14 cellular contexts compared by ENCODE assay signal in the genomic region with DNA sequence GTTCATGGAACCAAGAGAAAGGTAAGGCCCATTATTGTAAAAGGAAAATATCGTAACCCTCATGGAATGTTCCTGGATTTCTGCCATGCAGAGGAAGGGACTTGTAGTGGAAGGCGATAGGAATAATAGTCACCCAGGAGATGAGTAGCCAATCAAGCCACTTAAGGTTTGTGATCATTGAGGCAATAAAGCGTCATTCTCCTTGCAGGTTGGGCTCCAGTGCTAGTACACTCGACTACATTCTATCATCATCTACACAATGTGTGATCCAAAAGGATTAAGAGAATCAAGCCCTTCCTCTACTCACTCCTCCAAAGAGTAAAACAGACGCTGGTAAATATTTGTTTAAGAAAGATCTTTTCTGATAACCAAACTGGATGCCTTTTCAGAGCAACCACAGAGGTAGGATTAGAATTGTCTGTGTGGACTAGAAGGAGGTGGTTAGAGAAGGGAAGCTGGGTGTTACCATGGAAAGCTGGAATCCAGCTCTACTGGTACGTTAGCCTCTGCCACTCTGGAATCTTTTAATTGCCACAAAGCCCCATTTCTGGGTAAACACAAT.
DNase-seq lines count a peak whose midpoint lies in the region; ATAC-seq, FAIRE-seq and TF ChIP-seq lines count a peak whose summit lies in the region.
"Had no signal": no experiment of that assay in that cellular context is flagged by ENCODE, and none has a peak within 500 bp of the region (broad histone marks: within the 10 kb centered on the region; RNA-seq: fewer than 3 reads in every experiment).

No MANE protein-coding gene starts in this region.

- H3K4me3 ChIP-seq in A549 (no peak overlapping the region), body of pancreas (no peak overlapping the region)

- H3K4me1 ChIP-seq in A549 (peaks cover 17% of the 10 kb centered on the region), body of pancreas (peaks cover 4% of the 10 kb centered on the region)

- no peak for TF ChIP-seq EP300 in A549 (IDR thresholded peaks at IDR 0.05)

- 9% methylated on average over 6 of the region's 6 CpGs for WGBS in A549 (ENCODE audit: missing lambda C conversion rate)
- 44 to 46% methylated on average over 6 of the region's 6 CpGs for WGBS in body of pancreas, 2 donors

- ATAC-seq in A549 (peak; percentile 62 to 86), body of pancreas (peak; percentile 64), GM18517 (IDR thresholded peaks at IDR 0.05; ENCODE audit: unreplicated experiment) (no peak)
- ATAC-seq: WTC11 had no signal

- intact Hi-C loops in body of pancreas (cut with DNase I) = no loop called here

- no peak for FAIRE-seq in A549 (lab: Jason Lieb, UNC)

- H3K27ac ChIP-seq in A549 (peak overlapping the region; percentile 50 to 53; a peak in 5 of 6 replicates), body of pancreas (peak overlapping the region in 3 of 4 donors; percentile 4 to 53 (median 35))

- TF ChIP-seq POLR2A in A549 (IDR thresholded peaks at IDR 0.05; ENCODE audit: low read length) (no peak), body of pancreas (IDR thresholded peaks at IDR 0.05) (no peak)

- POLR2A ChIA-PET in A549 (lab: Yijun Ruan, JAX) = no interaction called here

- TF ChIP-seq RAD21 in A549 (conservative IDR thresholded peaks at IDR 0.05 in 1 of 2, IDR thresholded peaks at IDR 0.05 in 1 of 2) = no peak

- H3K27me3 ChIP-seq in body of pancreas = no peaks in the 10 kb centered on the region

- TF ChIP-seq CTCF in A549 (IDR thresholded peaks at IDR 0.05) = no peak
- no peak for TF ChIP-seq CTCF in body of pancreas (IDR thresholded peaks at IDR 0.05)

- H3K9me3 ChIP-seq in A549 (no peaks in the 10 kb centered on the region), body of pancreas (no peaks in the 10 kb centered on the region)

- DNase-seq in A549 (ENCODE audit: low read depth in 1 of 2, low spot score in 1 of 2) (peak in 1 of 2 experiments; percentile 76), LHCN-M2 (ENCODE audit: low read depth) (peak; percentile 22), body of pancreas (peak in 1 of 4 donors; percentile 3), islet precursor cell (peak; percentile 76), DMS114 treated with DMSO at 0.1 percent for 48 hours (lab: John Stamatoyannopoulos, UW; ENCODE audit: unreplicated experiment) (no peak), NCI-H2171 treated with DMSO at 0.1 percent for 48 hours (lab: John Stamatoyannopoulos, UW) (no peak)
- DNase-seq in activated CD8-positive, alpha-beta memory T cell treated with anti-CD3 and anti-CD28 coated beads, Interleukin-2, amount 50 U/mL, for 4 hours = no peak
- DNase-seq: effector memory CD4-positive, alpha-beta T cell; Karpas-422; kidney glomerular epithelial cell; OCI-M1; retina had no signal

- CTCF ChIA-PET in A549 (lab: Yijun Ruan, JAX) = no interaction called here

- H3K4me2 ChIP-seq in A549 = peak overlapping the region; percentile 73

- H3K36me3 ChIP-seq in body of pancreas (replicated peaks in 1 of 2; ENCODE audit: insufficient read depth in 1 of 2, low read depth in 2 of 2) = no peaks in the 10 kb centered on the region

TF ChIP-seq in A549, 52 proteins besides CTCF, POLR2A, EP300 and RAD21:
- TF ChIP-seq MAFK (IDR thresholded peaks at IDR 0.05; ENCODE audit: partially characterized antibody) = no peak
- no peak for TF ChIP-seq CBX2 (IDR thresholded peaks at IDR 0.05; ENCODE audit: borderline replicate concordance, low read depth)
- TF ChIP-seq, protein P1, sequence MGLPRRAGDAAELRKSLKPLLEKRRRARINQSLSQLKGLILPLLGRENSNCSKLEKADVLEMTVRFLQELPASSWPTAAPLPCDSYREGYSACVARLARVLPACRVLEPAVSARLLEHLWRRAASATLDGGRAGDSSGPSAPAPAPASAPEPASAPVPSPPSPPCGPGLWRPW (IDR thresholded peaks at IDR 0.05) = no peak
- no peak for TF ChIP-seq CEBPB (IDR thresholded peaks at IDR 0.05)
- no peak for TF ChIP-seq NPAS2 (CRISPR knock-in tag; IDR thresholded peaks at IDR 0.05; ENCODE audit: borderline replicate concordance)
- no peak for TF ChIP-seq RCOR1 (IDR thresholded peaks at IDR 0.05; ENCODE audit: low read depth, low read length)
- no peak for TF ChIP-seq FOSL2 (IDR thresholded peaks at IDR 0.05)
- TF ChIP-seq FOSL2 (CRISPR knock-in tag; IDR thresholded peaks at IDR 0.05) = no peak; the same call in 1 of the 2 replicates
- TF ChIP-seq SREBF2 (IDR thresholded peaks at IDR 0.05) = no peak

Comparison
In these comparisons a context has a peak if more than half of its experiments do, and no peak if none do; other contexts are left out.
1. DNase-seq: peak in LHCN-M2 (single experiment) and islet precursor cell (single experiment); none in DMS114 treated with DMSO at 0.1 percent for 48 hours (single experiment), NCI-H2171 treated with DMSO at 0.1 percent for 48 hours (single experiment) and activated CD8-positive, alpha-beta memory T cell treated with anti-CD3 and anti-CD28 coated beads, Interleukin-2, amount 50 U/mL, for 4 hours (single experiment).